Comparison of ENCODE assay signal across 1 cellular context in the genomic region with DNA sequence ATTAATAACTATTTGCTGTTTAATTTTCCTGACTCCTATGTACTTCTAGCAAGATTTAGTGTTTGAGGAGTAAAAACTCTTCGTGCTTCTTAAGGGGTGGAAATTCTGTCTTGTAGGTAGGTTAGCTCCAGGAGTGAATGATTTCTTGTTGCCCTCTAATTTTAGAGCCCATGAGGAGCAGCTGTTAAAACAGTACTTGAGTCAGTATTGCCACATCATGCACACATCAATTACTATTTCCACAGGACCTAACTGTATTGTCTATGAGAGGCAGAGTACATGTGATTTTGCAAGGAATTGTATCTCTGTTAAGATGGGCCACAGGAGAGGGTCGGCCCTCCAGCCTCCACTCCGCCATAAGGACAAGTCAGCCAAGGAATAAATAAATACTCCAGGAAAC.
TF ChIP-seq lines count a peak whose summit lies in the region.

No MANE protein-coding gene starts in this region.

TF ChIP-seq in GM23338, 12 proteins besides CTCF, POLR2A, EP300 and RAD21:
- TF ChIP-seq, protein P1, sequence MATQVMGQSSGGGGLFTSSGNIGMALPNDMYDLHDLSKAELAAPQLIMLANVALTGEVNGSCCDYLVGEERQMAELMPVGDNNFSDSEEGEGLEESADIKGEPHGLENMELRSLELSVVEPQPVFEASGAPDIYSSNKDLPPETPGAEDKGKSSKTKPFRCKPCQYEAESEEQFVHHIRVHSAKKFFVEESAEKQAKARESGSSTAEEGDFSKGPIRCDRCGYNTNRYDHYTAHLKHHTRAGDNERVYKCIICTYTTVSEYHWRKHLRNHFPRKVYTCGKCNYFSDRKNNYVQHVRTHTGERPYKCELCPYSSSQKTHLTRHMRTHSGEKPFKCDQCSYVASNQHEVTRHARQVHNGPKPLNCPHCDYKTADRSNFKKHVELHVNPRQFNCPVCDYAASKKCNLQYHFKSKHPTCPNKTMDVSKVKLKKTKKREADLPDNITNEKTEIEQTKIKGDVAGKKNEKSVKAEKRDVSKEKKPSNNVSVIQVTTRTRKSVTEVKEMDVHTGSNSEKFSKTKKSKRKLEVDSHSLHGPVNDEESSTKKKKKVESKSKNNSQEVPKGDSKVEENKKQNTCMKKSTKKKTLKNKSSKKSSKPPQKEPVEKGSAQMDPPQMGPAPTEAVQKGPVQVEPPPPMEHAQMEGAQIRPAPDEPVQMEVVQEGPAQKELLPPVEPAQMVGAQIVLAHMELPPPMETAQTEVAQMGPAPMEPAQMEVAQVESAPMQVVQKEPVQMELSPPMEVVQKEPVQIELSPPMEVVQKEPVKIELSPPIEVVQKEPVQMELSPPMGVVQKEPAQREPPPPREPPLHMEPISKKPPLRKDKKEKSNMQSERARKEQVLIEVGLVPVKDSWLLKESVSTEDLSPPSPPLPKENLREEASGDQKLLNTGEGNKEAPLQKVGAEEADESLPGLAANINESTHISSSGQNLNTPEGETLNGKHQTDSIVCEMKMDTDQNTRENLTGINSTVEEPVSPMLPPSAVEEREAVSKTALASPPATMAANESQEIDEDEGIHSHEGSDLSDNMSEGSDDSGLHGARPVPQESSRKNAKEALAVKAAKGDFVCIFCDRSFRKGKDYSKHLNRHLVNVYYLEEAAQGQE (IDR thresholded peaks at IDR 0.05; ENCODE audit: unreplicated experiment) = no peak
- no peak for TF ChIP-seq NANOG (IDR thresholded peaks at IDR 0.05; ENCODE audit: borderline replicate concordance)
